9 cellular contexts compared by ENCODE assay signal in the genomic region with DNA sequence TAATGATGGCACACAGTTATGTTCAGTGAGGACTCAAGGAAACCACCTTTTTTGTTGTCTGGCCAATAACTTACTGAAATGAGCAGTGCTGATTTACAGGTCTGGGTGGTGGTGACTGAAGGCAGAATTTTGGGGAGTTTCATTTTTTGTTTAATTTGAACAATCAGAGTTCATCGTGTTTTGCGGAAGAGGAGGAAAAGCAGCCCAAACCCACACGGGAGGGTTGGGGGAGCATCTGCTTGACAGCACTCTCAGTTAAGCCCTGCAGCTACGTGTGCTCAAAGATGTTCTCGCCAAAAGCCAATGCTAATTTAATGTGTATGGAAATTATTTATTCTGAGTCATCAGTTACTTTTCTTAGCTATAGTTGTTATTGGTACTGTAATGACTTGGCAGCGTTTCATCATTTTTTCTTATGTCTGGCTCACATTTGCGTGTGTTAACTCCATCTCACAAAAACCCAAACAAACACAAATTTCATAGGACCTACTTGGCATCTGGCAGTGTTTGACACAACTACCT.
DNase-seq lines count a peak whose midpoint lies in the region; ATAC-seq and TF ChIP-seq lines count a peak whose summit lies in the region.
"Had no signal": no experiment of that assay in that cellular context is flagged by ENCODE, and none has a peak within 500 bp of the region (broad histone marks: within the 10 kb centered on the region; RNA-seq: fewer than 3 reads in every experiment).

No MANE protein-coding gene starts in this region.

- H3K36me3 ChIP-seq in brain microvascular endothelial cell (replicated peaks) (no peaks in the 10 kb centered on the region), ascending aorta (no peaks in the 10 kb centered on the region)

- H3K4me3 ChIP-seq in brain microvascular endothelial cell (ENCODE audit: low read depth, low read length) (no peak overlapping the region), ascending aorta (peak overlapping the region in 1 of 2 donors; percentile 27)
- H3K4me3 ChIP-seq: A549 had no signal

- peaks cover 0 to 5% of the 10 kb centered on the region in 2 donors for H3K4me1 ChIP-seq in ascending aorta

- H3K27me3 ChIP-seq in brain microvascular endothelial cell (replicated peaks) (no peaks in the 10 kb centered on the region), ascending aorta (no peaks in the 10 kb centered on the region)

- no peaks in the 10 kb centered on the region for H3K9me3 ChIP-seq in ascending aorta
- H3K9me3 ChIP-seq: A549 had no signal

- no peak for TF ChIP-seq CTCF in brain microvascular endothelial cell (IDR thresholded peaks at IDR 0.05; ENCODE audit: low read depth, low read length, missing control alignments)
- TF ChIP-seq CTCF in ascending aorta (IDR thresholded peaks at IDR 0.05), result no peak

- ATAC-seq in HG03565 (IDR thresholded peaks at IDR 0.05; ENCODE audit: unreplicated experiment) (peak; percentile 52), GM18873 (IDR thresholded peaks at IDR 0.05; ENCODE audit: low FRiP score, unreplicated experiment) (no peak), GM19463 (IDR thresholded peaks at IDR 0.05; ENCODE audit: unreplicated experiment) (no peak)
- ATAC-seq: A549 had no signal

- peaks cover 12% of the 10 kb centered on the region for H3K27me3 Mint-ChIP-seq in activated CD4-positive, alpha-beta T cell treated with anti-CD3 and anti-CD28 coated beads, Interleukin-2, amount 10 ng/mL, durations not matched to agents 24 days and 14 days

- peak overlapping the region; percentile 71 for H3K27ac Mint-ChIP-seq in activated CD4-positive, alpha-beta T cell treated with anti-CD3 and anti-CD28 coated beads, Interleukin-2, amount 10 ng/mL, durations not matched to agents 24 days and 14 days

- in situ Hi-C loops in brain microvascular endothelial cell (cut with HindIII; ENCODE audit: low pct_ligation_motif_present, low sequenced_read_pairs), result no loop called here

- H3K36me3 Mint-ChIP-seq in activated CD4-positive, alpha-beta T cell treated with anti-CD3 and anti-CD28 coated beads, Interleukin-2, amount 10 ng/mL, durations not matched to agents 24 days and 14 days (ENCODE audit: low read depth), result no peaks in the 10 kb centered on the region

- no peak overlapping the region for H3K4me3 Mint-ChIP-seq in activated CD4-positive, alpha-beta T cell treated with anti-CD3 and anti-CD28 coated beads, Interleukin-2, amount 10 ng/mL, durations not matched to agents 24 days and 14 days

- no peaks in the 10 kb centered on the region for H3K9me3 Mint-ChIP-seq in activated CD4-positive, alpha-beta T cell treated with anti-CD3 and anti-CD28 coated beads, Interleukin-2, amount 10 ng/mL, durations not matched to agents 24 days and 14 days

- peaks cover 2% of the 10 kb centered on the region for H3K4me1 Mint-ChIP-seq in activated CD4-positive, alpha-beta T cell treated with anti-CD3 and anti-CD28 coated beads, Interleukin-2, amount 10 ng/mL, durations not matched to agents 24 days and 14 days

- H3K27ac ChIP-seq in brain microvascular endothelial cell, result no peak overlapping the region
- H3K27ac ChIP-seq in ascending aorta, result no peak overlapping the region
- H3K27ac ChIP-seq: A549 had no signal

- no peak for DNase-seq in activated CD4-positive, alpha-beta T cell treated with anti-CD3 and anti-CD28 coated beads, Interleukin-2, amount 10 ng/mL, durations not matched to agents 24 days and 14 days
- no peak for DNase-seq in activated CD4-positive, alpha-beta T cell treated with anti-CD3 and anti-CD28 coated beads, Interleukin-2, amount 50 U/mL, for 1 hour
- peak; percentile 27 for DNase-seq in brain microvascular endothelial cell
- DNase-seq in stimulated activated CD4-positive, alpha-beta T cell treated with anti-CD3 and anti-CD28 coated beads, Interleukin-4, amount 100 ng/mL, for 1 hour, result peak; percentile 45
- no peak for DNase-seq in ascending aorta (ENCODE audit: low spot score in 2 of 2)

- intact Hi-C loops in activated CD4-positive, alpha-beta T cell treated with anti-CD3 and anti-CD28 coated beads, Interleukin-2, amount 10 ng/mL, durations not matched to agents 24 days and 14 days (cut with micrococcal nuclease), result no loop called here
- intact Hi-C loops in ascending aorta (cut with DNase I), result no loop called here

Comparison
In these comparisons a context has a peak if more than half of its experiments do, and no peak if none do; other contexts are left out.
1. DNase-seq: peak in brain microvascular endothelial cell (single experiment) and stimulated activated CD4-positive, alpha-beta T cell treated with anti-CD3 and anti-CD28 coated beads, Interleukin-4, amount 100 ng/mL, for 1 hour (single experiment); none in activated CD4-positive, alpha-beta T cell treated with anti-CD3 and anti-CD28 coated beads, Interleukin-2, amount 10 ng/mL, durations not matched to agents 24 days and 14 days (single experiment), activated CD4-positive, alpha-beta T cell treated with anti-CD3 and anti-CD28 coated beads, Interleukin-2, amount 50 U/mL, for 1 hour (single experiment) and ascending aorta (0 of 2).